In genomic region chr16:50467943-50468748, GRCh38 we compare ENCODE assay signal across 8 cellular contexts.
DNase-seq lines count a peak whose midpoint lies in the region; ATAC-seq and TF ChIP-seq lines count a peak whose summit lies in the region.

No MANE protein-coding gene starts in this region.

- POLR2A ChIA-PET in activated CD4-positive, alpha-beta T cell treated with anti-CD3 and anti-CD28 coated beads, Interleukin-2, amount 10 ng/mL, durations not matched to agents 7 days and 5 days (lab: Charles Lee) = no interaction called here

- H3K9me3 ChIP-seq in osteoblast (ENCODE audit: low read depth, low read length) = no peaks in the 10 kb centered on the region

- no peak overlapping the region for H3K27ac Mint-ChIP-seq in activated CD4-positive, alpha-beta T cell treated with anti-CD3 and anti-CD28 coated beads, Interleukin-2, amount 10 ng/mL, durations not matched to agents 7 days and 5 days
- no peak overlapping the region for H3K27ac Mint-ChIP-seq in effector memory CD8-positive, alpha-beta T cell

- no peaks in the 10 kb centered on the region for H3K36me3 Mint-ChIP-seq in activated CD4-positive, alpha-beta T cell treated with anti-CD3 and anti-CD28 coated beads, Interleukin-2, amount 10 ng/mL, durations not matched to agents 7 days and 5 days (ENCODE audit: low read depth)
- no peaks in the 10 kb centered on the region for H3K36me3 Mint-ChIP-seq in effector memory CD8-positive, alpha-beta T cell (ENCODE audit: insufficient read depth)

- no peak overlapping the region for H3K4me3 ChIP-seq in osteoblast (ENCODE audit: insufficient read depth, low read length)

- no peak for DNase-seq in activated CD4-positive, alpha-beta T cell treated with anti-CD3 and anti-CD28 coated beads, Interleukin-2, amount 10 ng/mL, durations not matched to agents 7 days and 5 days
- no peak for DNase-seq in activated CD4-positive, alpha-beta T cell treated with anti-CD3 and anti-CD28 coated beads for 1 hour
- DNase-seq in NCI-H748 treated with DMSO at 0.1 percent for 48 hours (lab: John Stamatoyannopoulos, UW) (peak; percentile 6), osteoblast (ENCODE audit: insufficient read length, low spot score, missing footprints) (peak; percentile 70), NOMO-1 treated with dmso at 0.1 percent for 144 hours (lab: John Stamatoyannopoulos, UW; ENCODE audit: unreplicated experiment) (no peak)
- no peak for DNase-seq in effector memory CD8-positive, alpha-beta T cell

- H3K27ac ChIP-seq in osteoblast (ENCODE audit: low read depth, low read length) = no peak overlapping the region

- H3K27me3 Mint-ChIP-seq in activated CD4-positive, alpha-beta T cell treated with anti-CD3 and anti-CD28 coated beads, Interleukin-2, amount 10 ng/mL, durations not matched to agents 7 days and 5 days = peaks cover 23% of the 10 kb centered on the region
- H3K27me3 Mint-ChIP-seq in effector memory CD8-positive, alpha-beta T cell = peaks cover 64 to 80% of the 10 kb centered on the region in 2 donors

- CTCF ChIA-PET in activated CD4-positive, alpha-beta T cell treated with anti-CD3 and anti-CD28 coated beads, Interleukin-2, amount 10 ng/mL, durations not matched to agents 7 days and 5 days (lab: Charles Lee) = no interaction called here

- ATAC-seq in effector memory CD8-positive, alpha-beta T cell (replicated peaks) = no peak
- ATAC-seq in HG03196 (IDR thresholded peaks at IDR 0.05; ENCODE audit: unreplicated experiment) (no peak), GM21381 (IDR thresholded peaks at IDR 0.05; ENCODE audit: unreplicated experiment) (no peak)

- H3K4me2 ChIP-seq in osteoblast (ENCODE audit: insufficient read depth, low read length) = no peak overlapping the region

- H2AFZ ChIP-seq in osteoblast (ENCODE audit: low read length) = no peak overlapping the region

- H3K4me1 Mint-ChIP-seq in activated CD4-positive, alpha-beta T cell treated with anti-CD3 and anti-CD28 coated beads, Interleukin-2, amount 10 ng/mL, durations not matched to agents 7 days and 5 days = peaks cover 5% of the 10 kb centered on the region
- H3K4me1 Mint-ChIP-seq in effector memory CD8-positive, alpha-beta T cell (ENCODE audit: low read depth in 2 of 2) = peaks cover 0 to 9% of the 10 kb centered on the region in 2 donors

- no peak for TF ChIP-seq CTCF in osteoblast (IDR thresholded peaks at IDR 0.05; ENCODE audit: extremely low read depth, low read depth, low read length)

- no peaks in the 10 kb centered on the region for H3K36me3 ChIP-seq in osteoblast (ENCODE audit: insufficient read depth, low read length)

- H3K9me3 Mint-ChIP-seq in activated CD4-positive, alpha-beta T cell treated with anti-CD3 and anti-CD28 coated beads, Interleukin-2, amount 10 ng/mL, durations not matched to agents 7 days and 5 days = no peaks in the 10 kb centered on the region
- no peaks in the 10 kb centered on the region for H3K9me3 Mint-ChIP-seq in effector memory CD8-positive, alpha-beta T cell

- peaks cover 21% of the 10 kb centered on the region for H3K27me3 ChIP-seq in osteoblast (ENCODE audit: insufficient read depth, low read length)

- no peaks in the 10 kb centered on the region for H4K20me1 ChIP-seq in osteoblast (ENCODE audit: insufficient read depth, low read length)

- H3K4me1 ChIP-seq in osteoblast (ENCODE audit: insufficient read depth, low read length) = no peaks in the 10 kb centered on the region

- H3K4me3 Mint-ChIP-seq in activated CD4-positive, alpha-beta T cell treated with anti-CD3 and anti-CD28 coated beads, Interleukin-2, amount 10 ng/mL, durations not matched to agents 7 days and 5 days = peak overlapping the region; percentile 44
- H3K4me3 Mint-ChIP-seq in effector memory CD8-positive, alpha-beta T cell = peak overlapping the region; percentile 8 to 49

- H3K79me2 ChIP-seq in osteoblast (ENCODE audit: insufficient read depth, low read length) = no peaks in the 10 kb centered on the region

Comparison
In these comparisons a context has a peak if more than half of its experiments do, and no peak if none do; other contexts are left out.
1. DNase-seq: peak in NCI-H748 treated with DMSO at 0.1 percent for 48 hours (single experiment) and osteoblast (single experiment); none in activated CD4-positive, alpha-beta T cell treated with anti-CD3 and anti-CD28 coated beads, Interleukin-2, amount 10 ng/mL, durations not matched to agents 7 days and 5 days (single experiment), activated CD4-positive, alpha-beta T cell treated with anti-CD3 and anti-CD28 coated beads for 1 hour (single experiment), effector memory CD8-positive, alpha-beta T cell (0 of 3) and NOMO-1 treated with dmso at 0.1 percent for 144 hours (single experiment).